15 cellular contexts compared by ENCODE assay signal in the genomic region with DNA sequence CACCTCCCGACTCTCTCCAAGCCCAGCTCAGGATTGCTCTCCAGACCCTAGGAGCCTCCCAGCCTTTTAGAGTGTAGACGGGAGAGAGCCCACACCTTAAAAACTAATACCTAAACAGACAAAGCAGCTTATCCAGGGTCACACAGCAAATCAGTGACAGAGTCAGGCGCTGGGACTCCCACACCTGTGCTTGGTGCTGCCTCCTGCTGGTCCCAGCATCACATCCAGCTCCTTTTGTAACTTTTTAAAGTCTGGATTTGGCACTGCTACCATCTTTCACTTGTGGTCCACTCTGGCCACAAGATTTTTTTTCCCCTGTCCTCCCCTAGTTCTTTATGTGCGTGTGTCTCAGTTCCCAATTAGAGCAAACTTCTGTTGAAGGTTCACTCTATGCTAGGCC. TPM values are rescaled to one million over a fixed set of nuclear protein-coding genes. Genes with fewer than 3 reads are reported as not detected.
DNase-seq lines count a peak whose midpoint lies in the region; ATAC-seq and TF ChIP-seq lines count a peak whose summit lies in the region.
"Had no signal": no experiment of that assay in that cellular context is flagged by ENCODE, and none has a peak within 500 bp of the region (broad histone marks: within the 10 kb centered on the region; RNA-seq: fewer than 3 reads in every experiment).

No MANE protein-coding gene starts in this region.

- CTCF ChIA-PET in AG04450 (lab: Charles Lee), result interaction anchor here (0.6 to 1.5 kb wide), 2 partner anchors 75 to 162 kb away, joined by 3 to 4 read pairs; no protein-coding TSS in a partner anchor

- no peak overlapping the region for H2AFZ ChIP-seq in hepatocyte

- peaks cover 2% of the 10 kb centered on the region for H3K4me1 ChIP-seq in hepatocyte (ENCODE audit: insufficient read depth)

- H3K9me3 ChIP-seq in AG04450 (ENCODE audit: control insufficient read depth, insufficient read depth, low read length) (peaks cover 2% of the 10 kb centered on the region; the same call in 1 of the 2 replicates), WERI-Rb-1 (ENCODE audit: severe bottlenecking) (no peaks in the 10 kb centered on the region), hepatocyte (ENCODE audit: low read depth) (no peaks in the 10 kb centered on the region)

- peak; percentile 43 for TF ChIP-seq CTCF in AG04450 (IDR thresholded peaks at IDR 0.05; ENCODE audit: low read depth, low read length)
- TF ChIP-seq CTCF in WERI-Rb-1 (IDR thresholded peaks at IDR 0.05; ENCODE audit: low read depth, low read length), result peak; percentile 80
- peak; percentile 28 for TF ChIP-seq CTCF in hepatocyte (IDR thresholded peaks at IDR 0.05; ENCODE audit: poor library complexity)
- no peak for TF ChIP-seq CTCF in omental fat pad (IDR thresholded peaks at IDR 0.05)

- DNase-seq in AG04450 (ENCODE audit: low read depth, low spot score), result no peak
- peak; percentile 72 for DNase-seq in H7
- peak; percentile 37 for DNase-seq in WERI-Rb-1
- no peak for DNase-seq in hepatocyte (ENCODE audit: low spot score)
- no peak for DNase-seq in omental fat pad (ENCODE audit: low spot score)
- DNase-seq in NOMO-1 treated with DMSO at 0.1 percent for 48 hours (lab: John Stamatoyannopoulos, UW; ENCODE audit: unreplicated experiment), result no peak
- no peak for DNase-seq in NCI-H1436 (lab: John Stamatoyannopoulos, UW)
- DNase-seq: activated CD4-positive, CD25-positive, alpha-beta regulatory T cell treated with anti-CD3 and anti-CD28 coated beads, Interleukin-2, amount 50 U/mL, for 72 hours; activated T-cell treated with anti-CD3 and anti-CD28 coated beads, Interleukin-2, amount 50 U/mL, for 72 hours; GDM1; NCI-H1694; NCI-H526 treated with DMSO at 0.1 percent for 48 hours; stimulated activated CD4-positive, alpha-beta T cell treated with anti-CD3 and anti-CD28 coated beads, Interleukin-4, amount 100 ng/mL, for 4 hours had no signal

- H3K36me3 ChIP-seq in H7 (replicated peaks; ENCODE audit: control insufficient read depth, insufficient read depth, low read length), result no peaks in the 10 kb centered on the region
- H3K36me3 ChIP-seq in WERI-Rb-1, result no peaks in the 10 kb centered on the region
- H3K36me3 ChIP-seq in hepatocyte (replicated peaks; ENCODE audit: insufficient read depth, low read depth), result no peaks in the 10 kb centered on the region

- H3K27ac ChIP-seq in AG04450 (ENCODE audit: low read depth, low read length) (no peak overlapping the region), WERI-Rb-1 (no peak overlapping the region), hepatocyte (no peak overlapping the region)

- POLR2A ChIA-PET in AG04450 (lab: Yijun Ruan, JAX), result no interaction called here

- no peaks in the 10 kb centered on the region for H3K9me2 ChIP-seq in hepatocyte (replicated peaks; ENCODE audit: insufficient read depth)

- WGBS in hepatocyte (ENCODE audit: low lambda C conversion rate, missing lambda C conversion rate), result 77% methylated on average over 4 of the region's 4 CpGs

- ATAC-seq in GM18520 (IDR thresholded peaks at IDR 0.05; ENCODE audit: unreplicated experiment) (no peak), omental fat pad (ENCODE audit: low FRiP score) (no peak)
- ATAC-seq: activated T-cell treated with anti-CD3 and anti-CD28 coated beads, Interleukin-2, amount 50 U/mL, for 72 hours had no signal

- H3K27me3 ChIP-seq in AG04450 (ENCODE audit: control insufficient read depth, insufficient read depth, low read length) (peaks cover 31% of the 10 kb centered on the region), H7 (ENCODE audit: control insufficient read depth, insufficient read depth, low read length) (peaks cover 24% of the 10 kb centered on the region), WERI-Rb-1 (ENCODE audit: insufficient read depth, low read depth, severe bottlenecking) (peaks cover under 1% of the 10 kb centered on the region), hepatocyte (peaks cover 31% of the 10 kb centered on the region)

- no peak overlapping the region for H3K4me3 ChIP-seq in AG04450 (ENCODE audit: low read depth, low read length)
- H3K4me3 ChIP-seq in H7 (ENCODE audit: insufficient read depth, low read depth, low read length), result no peak overlapping the region
- H3K4me3 ChIP-seq in WERI-Rb-1 (ENCODE audit: low read depth, low read length), result no peak overlapping the region
- H3K4me3 ChIP-seq in hepatocyte, result no peak overlapping the region

- H4K20me1 ChIP-seq in hepatocyte (ENCODE audit: insufficient read depth, poor library complexity, severe bottlenecking), result no peaks in the 10 kb centered on the region

- no peak overlapping the region for H3K4me2 ChIP-seq in hepatocyte

- no peaks in the 10 kb centered on the region for H3K79me2 ChIP-seq in hepatocyte

RNA-seq across cellular contexts. Expression of a gene that starts 4.7 kb away (rescaled TPM):
- polyA plus RNA-seq in AG04450 (2011; rRNA removed) (10.3 and 11.3 TPM in 2 replicates), hepatocyte (4.7 and 6.2 TPM in 2 replicates)
- polyA minus RNA-seq in AG04450 (2011; rRNA and poly(A)+ RNA removed), result 14.8 and 17.4 TPM in 2 replicates
- total RNA-seq in H7 (2014; rRNA removed; shearing (Covaris generic)), result 1.1 and 2.3 TPM in 2 replicates
- total RNA-seq in hepatocyte (10.5 and 12.1 TPM in 2 replicates), omental fat pad (10 to 100 TPM in 1 of 4 donors, 1 to 10 TPM in 3; 1.7 to 13.9 (median 5.3) TPM)
- total RNA-seq: activated T-cell treated with anti-CD3 and anti-CD28 coated beads, Interleukin-2, amount 50 U/mL, for 72 hours; mononuclear cell had no signal

Comparison
In these comparisons a context has a peak if more than half of its experiments do, and no peak if none do; other contexts are left out.
1. DNase-seq: peak in H7 (single experiment) and WERI-Rb-1 (single experiment); none in AG04450 (single experiment), hepatocyte (single experiment), omental fat pad (single experiment), NOMO-1 treated with DMSO at 0.1 percent for 48 hours (single experiment) and NCI-H1436 (single experiment).
2. CTCF ChIP-seq: peak in AG04450 (single experiment), WERI-Rb-1 (single experiment) and hepatocyte (single experiment); none in omental fat pad (0 of 3).